ENCODE assay signal across 1 cellular context in the genomic region with DNA sequence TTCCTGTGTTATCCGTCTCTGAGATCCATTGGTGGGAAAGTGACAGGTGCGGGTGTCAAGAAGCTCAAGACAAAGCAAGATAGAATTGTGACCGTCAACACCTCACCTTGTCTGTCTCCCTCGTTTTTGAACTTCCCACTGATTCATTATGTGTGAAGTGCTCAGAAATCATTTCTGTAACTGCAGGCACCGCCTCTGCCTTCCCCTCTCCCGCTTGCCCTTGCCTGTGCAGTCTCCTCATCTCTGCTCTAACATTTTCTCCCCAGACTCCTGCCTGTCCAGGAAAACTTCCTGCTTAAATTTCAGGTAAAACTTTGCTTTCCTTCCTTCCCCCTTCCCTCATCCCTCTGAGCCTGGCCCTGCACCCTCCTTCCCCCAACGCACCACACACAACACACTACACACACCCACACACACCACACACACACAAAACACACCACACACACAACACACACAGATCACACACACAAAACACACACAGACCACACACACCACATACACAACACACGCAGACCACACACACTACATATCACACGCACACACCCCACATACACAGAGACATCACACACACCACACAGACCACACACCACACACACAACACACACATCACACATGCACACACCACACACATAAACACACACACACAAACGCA.
TF ChIP-seq lines count a peak whose summit lies in the region.

No MANE protein-coding gene starts in this region.

TF ChIP-seq in A549, 52 proteins besides CTCF, POLR2A, EP300 and RAD21 (continued from another document):
- TF ChIP-seq, protein P1, sequence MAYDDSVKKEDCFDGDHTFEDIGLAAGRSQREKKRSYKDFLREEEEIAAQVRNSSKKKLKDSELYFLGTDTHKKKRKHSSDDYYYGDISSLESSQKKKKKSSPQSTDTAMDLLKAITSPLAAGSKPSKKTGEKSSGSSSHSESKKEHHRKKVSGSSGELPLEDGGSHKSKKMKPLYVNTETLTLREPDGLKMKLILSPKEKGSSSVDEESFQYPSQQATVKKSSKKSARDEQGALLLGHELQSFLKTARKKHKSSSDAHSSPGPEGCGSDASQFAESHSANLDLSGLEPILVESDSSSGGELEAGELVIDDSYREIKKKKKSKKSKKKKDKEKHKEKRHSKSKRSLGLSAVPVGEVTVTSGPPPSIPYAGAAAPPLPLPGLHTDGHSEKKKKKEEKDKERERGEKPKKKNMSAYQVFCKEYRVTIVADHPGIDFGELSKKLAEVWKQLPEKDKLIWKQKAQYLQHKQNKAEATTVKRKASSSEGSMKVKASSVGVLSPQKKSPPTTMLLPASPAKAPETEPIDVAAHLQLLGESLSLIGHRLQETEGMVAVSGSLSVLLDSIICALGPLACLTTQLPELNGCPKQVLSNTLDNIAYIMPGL (CRISPR knock-in tag; IDR thresholded peaks at IDR 0.05; ENCODE audit: borderline replicate concordance): no peak
- TF ChIP-seq USF2 (IDR thresholded peaks at IDR 0.05) (no peak), CHD4 (IDR thresholded peaks at IDR 0.05; ENCODE audit: borderline replicate concordance) (no peak), CBX8 (IDR thresholded peaks at IDR 0.05) (no peak), ZNF302 (CRISPR knock-in tag; IDR thresholded peaks at IDR 0.05) (no peak), FOSL2 (IDR thresholded peaks at IDR 0.05) (no peak), FOSL2 (CRISPR knock-in tag; IDR thresholded peaks at IDR 0.05) (no peak), CHD2 (IDR thresholded peaks at IDR 0.05; ENCODE audit: low read length, partially characterized antibody) (no peak), HOXA7 (CRISPR knock-in tag; IDR thresholded peaks at IDR 0.05) (no peak), SREBF2 (IDR thresholded peaks at IDR 0.05) (no peak)
